2 cellular contexts compared by ENCODE assay signal in genomic region chr12:109475121-109475520, GRCh38.
TF ChIP-seq lines count a peak whose summit lies in the region.

No MANE protein-coding gene starts in this region.

TF ChIP-seq in GM12878, 131 proteins besides CTCF, POLR2A, EP300 and RAD21:
- TF ChIP-seq, protein P1, sequence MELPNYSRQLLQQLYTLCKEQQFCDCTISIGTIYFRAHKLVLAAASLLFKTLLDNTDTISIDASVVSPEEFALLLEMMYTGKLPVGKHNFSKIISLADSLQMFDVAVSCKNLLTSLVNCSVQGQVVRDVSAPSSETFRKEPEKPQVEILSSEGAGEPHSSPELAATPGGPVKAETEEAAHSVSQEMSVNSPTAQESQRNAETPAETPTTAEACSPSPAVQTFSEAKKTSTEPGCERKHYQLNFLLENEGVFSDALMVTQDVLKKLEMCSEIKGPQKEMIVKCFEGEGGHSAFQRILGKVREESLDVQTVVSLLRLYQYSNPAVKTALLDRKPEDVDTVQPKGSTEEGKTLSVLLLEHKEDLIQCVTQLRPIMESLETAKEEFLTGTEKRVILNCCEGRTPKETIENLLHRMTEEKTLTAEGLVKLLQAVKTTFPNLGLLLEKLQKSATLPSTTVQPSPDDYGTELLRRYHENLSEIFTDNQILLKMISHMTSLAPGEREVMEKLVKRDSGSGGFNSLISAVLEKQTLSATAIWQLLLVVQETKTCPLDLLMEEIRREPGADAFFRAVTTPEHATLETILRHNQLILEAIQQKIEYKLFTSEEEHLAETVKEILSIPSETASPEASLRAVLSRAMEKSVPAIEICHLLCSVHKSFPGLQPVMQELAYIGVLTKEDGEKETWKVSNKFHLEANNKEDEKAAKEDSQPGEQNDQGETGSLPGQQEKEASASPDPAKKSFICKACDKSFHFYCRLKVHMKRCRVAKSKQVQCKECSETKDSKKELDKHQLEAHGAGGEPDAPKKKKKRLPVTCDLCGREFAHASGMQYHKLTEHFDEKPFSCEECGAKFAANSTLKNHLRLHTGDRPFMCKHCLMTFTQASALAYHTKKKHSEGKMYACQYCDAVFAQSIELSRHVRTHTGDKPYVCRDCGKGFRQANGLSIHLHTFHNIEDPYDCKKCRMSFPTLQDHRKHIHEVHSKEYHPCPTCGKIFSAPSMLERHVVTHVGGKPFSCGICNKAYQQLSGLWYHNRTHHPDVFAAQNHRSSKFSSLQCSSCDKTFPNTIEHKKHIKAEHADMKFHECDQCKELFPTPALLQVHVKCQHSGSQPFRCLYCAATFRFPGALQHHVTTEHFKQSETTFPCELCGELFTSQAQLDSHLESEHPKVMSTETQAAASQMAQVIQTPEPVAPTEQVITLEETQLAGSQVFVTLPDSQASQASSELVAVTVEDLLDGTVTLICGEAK (IDR thresholded peaks at IDR 0.05; ENCODE audit: borderline replicate concordance): no peak
- TF ChIP-seq GABPA (IDR thresholded peaks at IDR 0.05; ENCODE audit: low read depth) (no peak), EGR1 (IDR thresholded peaks at IDR 0.05; ENCODE audit: borderline replicate concordance in 1 of 2, low read depth in 2 of 2, low read length in 2 of 2) (no peak), HDAC2 (IDR thresholded peaks at IDR 0.05) (no peak), CREB1 (IDR thresholded peaks at IDR 0.05; ENCODE audit: low read depth) (no peak)
TF ChIP-seq in GM12878: peak in this region for 0.

TF ChIP-seq in HepG2, 621 proteins besides CTCF, POLR2A, EP300 and RAD21:
- TF ChIP-seq ZHX2 (IDR thresholded peaks at IDR 0.05; ENCODE audit: low read depth) (no peak), ZHX2 (CRISPR knock-in tag; IDR thresholded peaks at IDR 0.05; ENCODE audit: borderline replicate concordance) (no peak), ZNF652 (CRISPR knock-in tag; IDR thresholded peaks at IDR 0.05; ENCODE audit: borderline replicate concordance, low read depth) (no peak), AFF4 (CRISPR knock-in tag; IDR thresholded peaks at IDR 0.05) (no peak), ZNF337 (CRISPR knock-in tag; IDR thresholded peaks at IDR 0.05; ENCODE audit: borderline replicate concordance, low read depth) (no peak), POLR2AphosphoS5 (IDR thresholded peaks at IDR 0.05; ENCODE audit: low read depth, low read length) (no peak), IRX3 (CRISPR knock-in tag; IDR thresholded peaks at IDR 0.05; ENCODE audit: borderline replicate concordance, low read depth) (no peak), IRF1 (CRISPR knock-in tag; IDR thresholded peaks at IDR 0.05; ENCODE audit: low read depth) (no peak), ZNF737 (CRISPR knock-in tag; IDR thresholded peaks at IDR 0.05; ENCODE audit: borderline replicate concordance) (no peak), ZNF292 (CRISPR knock-in tag; IDR thresholded peaks at IDR 0.05; ENCODE audit: borderline replicate concordance, low read depth) (no peak), PTBP1 (IDR thresholded peaks at IDR 0.05; ENCODE audit: low read depth, low read length, poor library complexity, severe bottlenecking) (no peak), ATF3 (CRISPR knock-in tag; IDR thresholded peaks at IDR 0.05) (no peak)
- TF ChIP-seq, protein P2, sequence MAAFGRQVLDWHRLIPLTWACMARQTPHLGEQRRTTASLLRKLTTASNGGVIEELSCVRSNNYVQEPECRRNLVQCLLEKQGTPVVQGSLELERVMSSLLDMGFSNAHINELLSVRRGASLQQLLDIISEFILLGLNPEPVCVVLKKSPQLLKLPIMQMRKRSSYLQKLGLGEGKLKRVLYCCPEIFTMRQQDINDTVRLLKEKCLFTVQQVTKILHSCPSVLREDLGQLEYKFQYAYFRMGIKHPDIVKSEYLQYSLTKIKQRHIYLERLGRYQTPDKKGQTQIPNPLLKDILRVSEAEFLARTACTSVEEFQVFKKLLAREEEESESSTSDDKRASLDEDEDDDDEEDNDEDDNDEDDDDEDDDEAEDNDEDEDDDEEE (CRISPR knock-in tag; IDR thresholded peaks at IDR 0.05): no peak
